15 cellular contexts compared by ENCODE assay signal in the genomic region with DNA sequence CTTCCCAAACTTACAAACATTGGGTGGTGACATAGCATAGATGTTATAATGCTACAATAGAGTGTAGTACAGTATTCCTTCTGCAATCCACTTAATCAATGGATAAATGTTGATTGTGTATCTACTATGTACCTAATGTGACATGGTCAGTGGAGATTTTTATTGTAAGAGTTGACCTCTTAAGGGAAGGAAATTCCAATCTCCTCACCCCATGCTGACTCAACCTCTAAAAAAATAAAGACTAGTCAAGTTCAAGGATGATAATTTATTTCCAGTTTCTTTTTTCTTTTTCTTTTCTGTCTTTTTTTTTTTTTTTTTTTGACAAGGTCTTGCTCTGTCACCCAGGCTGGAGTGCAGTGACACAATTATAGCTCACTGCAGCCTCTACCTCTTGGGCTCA.
"Had no signal": no experiment of that assay in that cellular context is flagged by ENCODE, and none has a peak within 500 bp of the region (broad histone marks: within the 10 kb centered on the region; RNA-seq: fewer than 3 reads in every experiment).

No MANE protein-coding gene starts in this region.

- H3K4me3 ChIP-seq: dorsolateral prefrontal cortex, esophagus muscularis mucosa, ovary, testis had no signal

- DNase-seq: activated B cell treated with CpG ODN at 0.5 μM for 24 hours; activated CD4-positive, alpha-beta T cell treated with anti-CD3 and anti-CD28 coated beads, Interleukin-2, amount 10 ng/mL, durations not matched to agents 24 days and 14 days; activated naive CD4-positive, alpha-beta T cell treated with anti-CD3 and anti-CD28 coated beads, Interleukin-2, amount 10 ng/mL, durations not matched to agents 7 days and 5 days; dorsolateral prefrontal cortex; hippocampal formation; kidney glomerular epithelial cell; ovary; stimulated activated CD4-positive, alpha-beta T cell treated with anti-CD3 and anti-CD28 coated beads, Interleukin-4, amount 100 ng/mL, for 1 hour; stimulated activated CD8-positive, alpha-beta memory T cell treated with anti-CD3 and anti-CD28 coated beads, Interleukin-4, amount 100 ng/mL, for 48 hours; T-helper 2 cell; testis had no signal

- ATAC-seq: activated T-helper 17 cell treated with anti-CD3 and anti-CD28 coated beads, Interleukin-2, amount 50 U/mL, for 72 hours had no signal

- FAIRE-seq: endometrium, TTC549 had no signal
